14 cellular contexts compared by ENCODE assay signal in genomic region chr17:16037636-16038035, GRCh38. TPM values are rescaled to one million over a fixed set of nuclear protein-coding genes. Genes with fewer than 3 reads are reported as not detected.
DNase-seq lines count a peak whose midpoint lies in the region; ATAC-seq and TF ChIP-seq lines count a peak whose summit lies in the region.
"Had no signal": no experiment of that assay in that cellular context is flagged by ENCODE, and none has a peak within 500 bp of the region (broad histone marks: within the 10 kb centered on the region; RNA-seq: fewer than 3 reads in every experiment).

No MANE protein-coding gene starts in this region.

- H3K4me3 ChIP-seq in breast epithelium (no peak overlapping the region), esophagus squamous epithelium (no peak overlapping the region)
- H3K4me3 ChIP-seq: prostate gland, suprapubic skin had no signal

- H3K4me1 ChIP-seq in breast epithelium (no peaks in the 10 kb centered on the region), esophagus squamous epithelium (no peaks in the 10 kb centered on the region)
- H3K4me1 ChIP-seq: prostate gland, suprapubic skin had no signal

- H3K27ac Mint-ChIP-seq in MCF 10A (ENCODE audit: low read depth, unreplicated experiment), result peak overlapping the region; percentile 49
- H3K27ac Mint-ChIP-seq in activated naive CD8-positive, alpha-beta T cell treated with anti-CD3 and anti-CD28 coated beads for 36 hours, result peak overlapping the region; percentile 66
- H3K27ac Mint-ChIP-seq in type B pancreatic cell, result peak overlapping the region; percentile 29
- H3K27ac Mint-ChIP-seq: T-helper 17 cell had no signal

- H3K9me3 ChIP-seq in breast epithelium, result no peaks in the 10 kb centered on the region
- H3K9me3 ChIP-seq in esophagus squamous epithelium, result no peaks in the 10 kb centered on the region
- H3K9me3 ChIP-seq: prostate gland, suprapubic skin had no signal

- H3K36me3 Mint-ChIP-seq in MCF 10A (ENCODE audit: insufficient read depth, unreplicated experiment) (peaks cover 94% of the 10 kb centered on the region), type B pancreatic cell (peaks cover 35% of the 10 kb centered on the region)
- peaks cover 50% of the 10 kb centered on the region for H3K36me3 Mint-ChIP-seq in activated naive CD8-positive, alpha-beta T cell treated with anti-CD3 and anti-CD28 coated beads for 36 hours

- H3K36me3 ChIP-seq in breast epithelium (no peaks in the 10 kb centered on the region), esophagus squamous epithelium (peaks cover 4 to 100% (median 27%) of the 10 kb centered on the region in 3 donors)

- TF ChIP-seq POLR2A in breast epithelium (IDR thresholded peaks at IDR 0.05) (no peak), esophagus squamous epithelium (IDR thresholded peaks at IDR 0.05) (no peak)

- intact Hi-C loops in MCF 10A (cut with micrococcal nuclease), result no loop called here
- intact Hi-C loops in breast epithelium (cut with DNase I; ENCODE audit: low total_unique reads), result loop anchor here (1.0 kb wide), 1 partner anchor 14 kb away; no protein-coding TSS in a partner anchor
- intact Hi-C loops in esophagus squamous epithelium (cut with DNase I), result no loop called here

- BruUV-seq in MCF 10A (replicated peaks; lab: Mats Ljungman, UMichigan), result no TSS peak

- H3K27me3 ChIP-seq in breast epithelium (no peaks in the 10 kb centered on the region), esophagus squamous epithelium (no peaks in the 10 kb centered on the region)
- H3K27me3 ChIP-seq: suprapubic skin had no signal

- H3K27ac ChIP-seq in breast epithelium (no peak overlapping the region), esophagus squamous epithelium (no peak overlapping the region)
- H3K27ac ChIP-seq: prostate gland, suprapubic skin had no signal

- no peak for TF ChIP-seq CTCF in MCF 10A (IDR thresholded peaks at IDR 0.05; ENCODE audit: unreplicated experiment)
- TF ChIP-seq CTCF in breast epithelium (IDR thresholded peaks at IDR 0.05), result no peak
- TF ChIP-seq CTCF in type B pancreatic cell (conservative IDR thresholded peaks at IDR 0.05), result no peak
- no peak for TF ChIP-seq CTCF in esophagus squamous epithelium (IDR thresholded peaks at IDR 0.05)

- DNase-seq in MCF 10A (ENCODE audit: unreplicated experiment) (no peak), breast epithelium (ENCODE audit: low spot score in 2 of 2) (no peak), left lobe of liver (ENCODE audit: low spot score) (no peak), type B pancreatic cell (ENCODE audit: extremely low spot score, unreplicated experiment) (no peak), NOMO-1 (lab: John Stamatoyannopoulos, UW; ENCODE audit: unreplicated experiment in 2 of 2) (no peak), AML-193 (lab: John Stamatoyannopoulos, UW) (no peak), esophagus squamous epithelium (lab: John Stamatoyannopoulos, UW) (no peak)
- DNase-seq in activated naive CD8-positive, alpha-beta T cell treated with anti-CD3 and anti-CD28 coated beads for 36 hours, result no peak
- DNase-seq: foreskin melanocyte; NCI-H1694; stimulated activated CD4-positive, alpha-beta T cell treated with anti-CD3 and anti-CD28 coated beads, Interleukin-4, amount 100 ng/mL, for 4 hours; T-helper 17 cell had no signal

- peaks cover 4% of the 10 kb centered on the region for H3K4me1 Mint-ChIP-seq in MCF 10A (ENCODE audit: insufficient read depth, unreplicated experiment)
- peaks cover 13% of the 10 kb centered on the region for H3K4me1 Mint-ChIP-seq in activated naive CD8-positive, alpha-beta T cell treated with anti-CD3 and anti-CD28 coated beads for 36 hours
- H3K4me1 Mint-ChIP-seq in type B pancreatic cell (ENCODE audit: unreplicated experiment), result peaks cover 5% of the 10 kb centered on the region

- CTCF ChIA-PET in MCF 10A (lab: Yijun Ruan, JAX), result interaction anchor here (0.5 to 0.7 kb wide), 3 partner anchors 11 to 40 kb away, joined by 3 to 6 read pairs (median 4); no protein-coding TSS in a partner anchor

- no peak overlapping the region for H3K4me3 Mint-ChIP-seq in MCF 10A (ENCODE audit: unreplicated experiment)
- no peak overlapping the region for H3K4me3 Mint-ChIP-seq in activated naive CD8-positive, alpha-beta T cell treated with anti-CD3 and anti-CD28 coated beads for 36 hours
- no peak overlapping the region for H3K4me3 Mint-ChIP-seq in type B pancreatic cell
- H3K4me3 Mint-ChIP-seq: T-helper 17 cell had no signal

- H3K9me3 Mint-ChIP-seq in MCF 10A (ENCODE audit: unreplicated experiment) (no peaks in the 10 kb centered on the region), type B pancreatic cell (peaks cover 5% of the 10 kb centered on the region)
- H3K9me3 Mint-ChIP-seq in activated naive CD8-positive, alpha-beta T cell treated with anti-CD3 and anti-CD28 coated beads for 36 hours, result no peaks in the 10 kb centered on the region

- ATAC-seq in left lobe of liver, result peak; percentile 21
- ATAC-seq: T-helper 17 cell had no signal

- POLR2A ChIA-PET in MCF 10A (lab: Yijun Ruan, JAX), result interaction anchor here (1.4 kb wide), 2 partner anchors 9 to 10 kb away, joined by 3 to 5 read pairs; no protein-coding TSS in a partner anchor

- H3K27me3 Mint-ChIP-seq in MCF 10A (ENCODE audit: insufficient read depth, unreplicated experiment) (no peaks in the 10 kb centered on the region), type B pancreatic cell (no peaks in the 10 kb centered on the region)
- no peaks in the 10 kb centered on the region for H3K27me3 Mint-ChIP-seq in activated naive CD8-positive, alpha-beta T cell treated with anti-CD3 and anti-CD28 coated beads for 36 hours
- H3K27me3 Mint-ChIP-seq: T-helper 17 cell had no signal

RNA-seq across cellular contexts. Expression of gene TTC19, which starts 38.0 kb away (rescaled TPM):
- 46.7 and 49.5 TPM in 2 replicates for total RNA-seq in MCF 10A (2022)
- total RNA-seq in breast epithelium, result 100 to 1,000 TPM in 2 of 3 donors, 10 to 100 TPM in 1; 46.4 to 111 (median 105) TPM
- 10 to 100 TPM; 39.7 to 41.2 TPM for total RNA-seq in activated naive CD8-positive, alpha-beta T cell treated with anti-CD3 and anti-CD28 coated beads for 36 hours
- 23.6 TPM for total RNA-seq in left lobe of liver
- 43.3 and 46.3 TPM in 2 replicates for total RNA-seq in type B pancreatic cell (ENCODE audit: low replicate concordance)
- total RNA-seq in esophagus squamous epithelium, result 10 to 100 TPM; 20.0 to 75.7 (median 35.6) TPM

RNA-seq across cellular contexts. Expression of gene ZSWIM7, which starts 38.1 kb away (rescaled TPM):
- total RNA-seq in MCF 10A (2022), result 44.1 and 63.3 TPM in 2 replicates
- total RNA-seq in breast epithelium, result 10 to 100 TPM; 19.7 to 20.9 (median 20.3) TPM
- 10 to 100 TPM; 10.8 to 13.4 TPM for total RNA-seq in activated naive CD8-positive, alpha-beta T cell treated with anti-CD3 and anti-CD28 coated beads for 36 hours
- 9.8 TPM for total RNA-seq in left lobe of liver
- 20.7 and 26.4 TPM in 2 replicates for total RNA-seq in type B pancreatic cell (ENCODE audit: low replicate concordance)
- total RNA-seq in esophagus squamous epithelium, result 10 to 100 TPM in 2 of 4 donors, 1 to 10 TPM in 2; 3.7 to 13.4 (median 10.3) TPM
